In genomic region chr6:10694302-10695085, GRCh38 we compare ENCODE assay signal across 8 cellular contexts. TPM values are rescaled to one million over a fixed set of nuclear protein-coding genes. Genes with fewer than 3 reads are reported as not detected.
DNase-seq lines count a peak whose midpoint lies in the region; ATAC-seq and TF ChIP-seq lines count a peak whose summit lies in the region.

C6orf52 (minus strand) TSS chr6:10694616; CDS start chr6:10687550, 7,066 bp downstream.
PAK1IP1 (plus strand) TSS chr6:10694972; CDS start chr6:10694986, 14 bp downstream.

- no peak within 1 kb of the TSS for H4K8ac ChIP-seq in H9 (replicated peaks; ENCODE audit: insufficient read length, low read depth, low read length)

- H3K4ac ChIP-seq in H9 (ENCODE audit: low read depth, low read length), result no peak within 1 kb of the TSS; the same call in 1 of the 2 replicates

- H3K4me1 ChIP-seq in ES-I3 (ENCODE audit: insufficient read depth, low read length) (peaks cover 11% of the 10 kb centered on the region; the same call in 1 of the 2 replicates), H9 (ENCODE audit: insufficient read depth, low read length) (peaks cover 4% of the 10 kb centered on the region; the same call in 1 of the 2 replicates)

- peaks cover 13% of the 10 kb centered on the region; the same call in 1 of the 2 replicates for H3K36me3 ChIP-seq in ES-I3 (ENCODE audit: insufficient read depth, low read length)

- H3K27me3 Mint-ChIP-seq in H9 (ENCODE audit: low read depth) (no peaks in the 10 kb centered on the region), nephron (ENCODE audit: low read depth) (no peaks in the 10 kb centered on the region)

- peak within 1 kb of the TSS; percentile 100 for H3K27ac Mint-ChIP-seq in H9
- H3K27ac Mint-ChIP-seq in nephron, result peak within 1 kb of the TSS; percentile 100

- no peak within 1 kb of the TSS for H3K23ac ChIP-seq in H9 (ENCODE audit: insufficient read length, low read depth, low read length)

- H3K18ac ChIP-seq in H9 (ENCODE audit: insufficient read length, low read depth, low read length), result peak within 1 kb of the TSS; percentile 78

- H3K4me2 ChIP-seq in H9 (ENCODE audit: insufficient read depth, insufficient read length, low read length), result peak within 1 kb of the TSS; percentile 96

- H3K79me2 ChIP-seq in H9 (ENCODE audit: insufficient read depth, low read length), result peaks cover 28% of the 10 kb centered on the region; the same call in 1 of the 2 replicates

- peaks cover 2% of the 10 kb centered on the region for H3K79me1 ChIP-seq in H9 (ENCODE audit: insufficient read depth, low read depth, low read length, poor library complexity, severe bottlenecking)

- no peak for TF ChIP-seq CTCF in H9 (conservative IDR thresholded peaks at IDR 0.05)
- no peak for TF ChIP-seq CTCF in nephron (IDR thresholded peaks at IDR 0.05; ENCODE audit: unreplicated experiment in 3 of 3)

- H4K5ac ChIP-seq in H9 (ENCODE audit: insufficient read length, low read depth, low read length), result no peak within 1 kb of the TSS

- no peaks in the 10 kb centered on the region for H3K27me3 ChIP-seq in H9 (ENCODE audit: insufficient read depth, low read length)

- H3K4me3 Mint-ChIP-seq in H9 (peak within 1 kb of the TSS; percentile 97 to 98), nephron (peak within 1 kb of the TSS; percentile 98 to 99 (median 98))

- no CpG with 5 or more reads among the region's 53 CpGs for WGBS in H9 (ENCODE audit: extremely low coverage, insufficient read length, low lambda C conversion rate)

- peak; percentile 89 for TF ChIP-seq POLR2A in Raji (IDR thresholded peaks at IDR 0.05; ENCODE audit: insufficient read depth, low read depth, low read length)

- no peak within 1 kb of the TSS for H3K56ac ChIP-seq in H9 (ENCODE audit: insufficient read length, low read depth, low read length)

- H2AK5ac ChIP-seq in H9 (ENCODE audit: insufficient read length, low read length), result no peak within 1 kb of the TSS

- H3T11ph ChIP-seq in H9 (ENCODE audit: low read length), result no peak within 1 kb of the TSS

- peak; percentile 97 for ATAC-seq in stimulated activated naive CD8-positive, alpha-beta T cell treated with anti-CD3 and anti-CD28 coated beads, Interleukin-15, Interleukin-2, amounts not matched to agents 100 U/mL and 50 U/mL, for 24 hours

- no peak within 1 kb of the TSS for H2BK120ac ChIP-seq in H9 (ENCODE audit: low read depth, low read length, poor library complexity, severe bottlenecking)

- no peak within 1 kb of the TSS for H2BK20ac ChIP-seq in H9 (ENCODE audit: low read depth, low read length, poor library complexity, severe bottlenecking)

- H3K36me3 Mint-ChIP-seq in H9 (ENCODE audit: insufficient read depth in 1 of 3, low read depth in 3 of 3), result peaks cover 16 to 38% (median 25%) of the 10 kb centered on the region in 3 experiments
- H3K36me3 Mint-ChIP-seq in nephron (ENCODE audit: low read depth), result peaks cover 16% of the 10 kb centered on the region

- H3K4me1 Mint-ChIP-seq in H9 (peaks cover 40 to 41% of the 10 kb centered on the region in 2 experiments), nephron (peaks cover 41% of the 10 kb centered on the region)

- H3K23me2 ChIP-seq in H9 (ENCODE audit: insufficient read length, low read depth, low read length, poor library complexity, severe bottlenecking), result no peaks in the 10 kb centered on the region

- H2AFZ ChIP-seq in H9 (ENCODE audit: low read length), result no peak within 1 kb of the TSS

- no peaks in the 10 kb centered on the region for H4K20me1 ChIP-seq in H9 (ENCODE audit: control insufficient read depth, insufficient read depth, insufficient read length)

- peak within 1 kb of the TSS; percentile 2 for H2BK5ac ChIP-seq in H9 (ENCODE audit: insufficient read length, low read length)

- H3K9me3 Mint-ChIP-seq in H9 (no peaks in the 10 kb centered on the region; a peak in 1 of 5 replicates), nephron (no peaks in the 10 kb centered on the region)

- H3K9me3 ChIP-seq in ES-I3 (ENCODE audit: control insufficient read depth, insufficient read depth, low read length), result no peaks in the 10 kb centered on the region
- no peaks in the 10 kb centered on the region for H3K9me3 ChIP-seq in H9 (ENCODE audit: control insufficient read depth, low read depth, low read length)

- peak; percentile 93 for DNase-seq in H9
- peak; percentile 96 for DNase-seq in M059J (ENCODE audit: low read depth)
- peak; percentile 98 for DNase-seq in activated effector memory CD4-positive, alpha-beta T cell treated with anti-CD3 and anti-CD28 coated beads, Interleukin-2, amount 50 U/mL, for 16 hours
- peak; percentile 90 for DNase-seq in fibroblast of the conjunctiva (ENCODE audit: low read depth)
- DNase-seq in stimulated activated naive CD8-positive, alpha-beta T cell treated with anti-CD3 and anti-CD28 coated beads, Interleukin-15, Interleukin-2, amounts not matched to agents 100 U/mL and 50 U/mL, for 24 hours, result peak; percentile 92

- H4K91ac ChIP-seq in H9 (ENCODE audit: insufficient read length, low read depth, low read length), result no peak within 1 kb of the TSS

- no peak within 1 kb of the TSS for H2BK15ac ChIP-seq in H9 (ENCODE audit: low read depth, low read length)

- no peak within 1 kb of the TSS for H2BK12ac ChIP-seq in H9 (ENCODE audit: insufficient read length, low read depth, low read length)

- peak within 1 kb of the TSS; percentile 56 for H3K27ac ChIP-seq in H9 (ENCODE audit: insufficient read length, low read depth, low read length)

- peak within 1 kb of the TSS; percentile 82; the same call in 1 of the 2 replicates for H3K14ac ChIP-seq in H9 (ENCODE audit: insufficient read depth, low read length)

- H3K9ac ChIP-seq in ES-I3 (ENCODE audit: low read depth, low read length) (peak within 1 kb of the TSS; percentile 87), H9 (ENCODE audit: extremely low read depth, insufficient read length, low read length) (peak within 1 kb of the TSS; percentile 94)

RNA-seq across cellular contexts. Expression of gene C6orf52, which starts in this region (rescaled TPM):
- total RNA-seq in H9 (2021), result 1.8 and 2.3 TPM in 2 replicates
- 0.32 and 0.44 TPM in 2 replicates for total RNA-seq in M059J (2014; rRNA removed; shearing (Covaris generic))

RNA-seq across cellular contexts. Expression of gene PAK1IP1, which starts in this region (rescaled TPM):
- 43.6 and 44.8 TPM in 2 replicates for total RNA-seq in H9 (2021)
- 32.1 and 34.6 TPM in 2 replicates for total RNA-seq in M059J (2014; rRNA removed; shearing (Covaris generic))

Comparison
In these comparisons a context has a peak if more than half of its experiments do, and no peak if none do; other contexts are left out.
1. Peak in every context shown above with its lines: DNase-seq, ATAC-seq and H3K27ac ChIP-seq.